In the genomic region with DNA sequence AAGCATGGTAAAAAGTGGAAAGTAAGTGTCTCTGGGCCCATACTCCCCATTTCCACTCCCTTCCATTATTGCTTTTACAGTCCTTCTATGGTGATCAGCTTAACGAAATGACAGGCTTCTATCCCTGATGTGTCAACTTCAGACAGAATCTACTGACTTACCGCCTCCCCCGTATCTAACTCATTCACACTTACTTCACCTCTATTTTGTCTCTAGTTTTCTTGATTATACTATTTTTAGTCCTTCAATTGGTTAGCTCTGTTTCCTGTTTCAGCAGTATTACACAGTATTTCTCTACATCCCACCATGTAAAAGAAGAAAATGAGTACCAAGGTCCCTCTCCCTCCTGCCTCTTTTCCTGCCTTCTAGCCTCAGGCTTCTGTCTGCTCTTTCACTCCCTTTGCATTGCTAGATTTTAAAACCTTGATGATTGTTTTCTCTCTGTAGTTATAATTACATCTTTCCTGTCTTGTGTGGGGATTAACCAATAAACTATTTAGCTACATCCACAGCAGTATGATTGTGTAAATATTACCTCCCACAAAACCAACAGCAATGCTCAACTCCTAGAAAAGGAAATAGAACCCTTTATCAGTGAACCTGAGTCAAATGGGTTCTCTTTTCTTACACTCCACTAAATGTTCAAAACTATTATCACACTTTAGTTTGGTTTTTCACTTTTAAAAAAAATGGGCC, we compare ENCODE assay signal across 10 cellular contexts. TPM values are rescaled to one million over a fixed set of nuclear protein-coding genes. Genes with fewer than 3 reads are reported as not detected.
DNase-seq lines count a peak whose midpoint lies in the region; ATAC-seq, FAIRE-seq and TF ChIP-seq lines count a peak whose summit lies in the region.
"Had no signal": no experiment of that assay in that cellular context is flagged by ENCODE, and none has a peak within 500 bp of the region (broad histone marks: within the 10 kb centered on the region; RNA-seq: fewer than 3 reads in every experiment).

No MANE protein-coding gene starts in this region.

- H3K27ac Mint-ChIP-seq in activated CD4-positive, alpha-beta T cell treated with anti-CD3 and anti-CD28 coated beads for 36 hours = peak overlapping the region; percentile 88

- H3K27me3 Mint-ChIP-seq in activated CD4-positive, alpha-beta T cell treated with anti-CD3 and anti-CD28 coated beads for 36 hours = no peaks in the 10 kb centered on the region

- peak; percentile 90 for ATAC-seq in activated CD4-positive, alpha-beta T cell treated with anti-CD3 and anti-CD28 coated beads for 36 hours

- peaks cover 0 to 11% of the 10 kb centered on the region in 2 donors for H3K4me1 ChIP-seq in breast epithelium
- H3K4me1 ChIP-seq in small intestine (ENCODE audit: control insufficient read depth in 2 of 2, insufficient read depth in 1 of 2, low read depth in 1 of 2, low read length in 1 of 2) = peaks cover 5 to 14% of the 10 kb centered on the region in 2 donors
- H3K4me1 ChIP-seq in suprapubic skin = peaks cover 44% of the 10 kb centered on the region

- H3K36me3 Mint-ChIP-seq in activated CD4-positive, alpha-beta T cell treated with anti-CD3 and anti-CD28 coated beads for 36 hours (ENCODE audit: low read depth) = no peaks in the 10 kb centered on the region

- no peak for DNase-seq in activated CD4-positive, alpha-beta T cell treated with anti-CD3 and anti-CD28 coated beads for 36 hours
- DNase-seq in activated CD4-positive, alpha-beta T cell treated with anti-CD3 and anti-CD28 coated beads for 1 hour = no peak
- DNase-seq in NCI-H146 (lab: John Stamatoyannopoulos, UW) = peak; percentile 8
- no peak for DNase-seq in breast epithelium (ENCODE audit: low spot score in 2 of 2)
- peak; percentile 20 for DNase-seq in small intestine
- no peak for DNase-seq in GM03348 (ENCODE audit: low spot score)
- DNase-seq in UCSD-AML1 (lab: John Stamatoyannopoulos, UW; ENCODE audit: unreplicated experiment) = no peak
- DNase-seq in suprapubic skin (ENCODE audit: low spot score in 2 of 2) = no peak
- DNase-seq: ACHN, NCI-H187 treated with DMSO at 0.1 percent for 48 hours had no signal

- no peak for TF ChIP-seq CTCF in breast epithelium (IDR thresholded peaks at IDR 0.05)
- no peak for TF ChIP-seq CTCF in suprapubic skin (IDR thresholded peaks at IDR 0.05)

- CTCF ChIA-PET in activated CD4-positive, alpha-beta T cell treated with anti-CD3 and anti-CD28 coated beads for 36 hours (lab: Charles Lee) = interaction anchor here (0.5 to 6.1 kb wide), 10 partner anchors 25 to 247 kb away, joined by 3 to 64 read pairs (median 4); a partner anchor contains a TSS

- POLR2A ChIA-PET in activated CD4-positive, alpha-beta T cell treated with anti-CD3 and anti-CD28 coated beads for 36 hours (lab: Charles Lee) = interaction anchor here (1.0 to 1.2 kb wide), 3 partner anchors 9 to 53 kb away, joined by 3 to 6 read pairs (median 4); a partner anchor contains a TSS

- no peak for TF ChIP-seq EP300 in suprapubic skin (IDR thresholded peaks at IDR 0.05)

- intact Hi-C loops in activated CD4-positive, alpha-beta T cell treated with anti-CD3 and anti-CD28 coated beads for 36 hours (cut with DNase I, micrococcal nuclease) = loop anchor here (5.0 kb wide), 3 partner anchors 34 to 234 kb away; no protein-coding TSS in a partner anchor
- intact Hi-C loops in breast epithelium (cut with DNase I; ENCODE audit: low total_unique reads) = loop anchor here (5.0 kb wide), 1 partner anchor 239 kb away; no protein-coding TSS in a partner anchor

- no peak for FAIRE-seq in small intestine (lab: Jason Lieb, UNC)

- H3K27ac ChIP-seq in breast epithelium = peak overlapping the region; percentile 54 to 55
- no peak overlapping the region for H3K27ac ChIP-seq in small intestine (ENCODE audit: low read depth in 1 of 2, low read length in 1 of 2)
- no peak overlapping the region for H3K27ac ChIP-seq in suprapubic skin

- H3K27me3 ChIP-seq in breast epithelium (no peaks in the 10 kb centered on the region), small intestine (ENCODE audit: control insufficient read depth in 2 of 2, insufficient read depth in 2 of 2, low read length in 2 of 2) (no peaks in the 10 kb centered on the region), suprapubic skin (no peaks in the 10 kb centered on the region)

- H3K9me3 Mint-ChIP-seq in activated CD4-positive, alpha-beta T cell treated with anti-CD3 and anti-CD28 coated beads for 36 hours (ENCODE audit: low read depth) = no peaks in the 10 kb centered on the region

- no peak overlapping the region for H3K4me3 ChIP-seq in breast epithelium
- H3K4me3 ChIP-seq in small intestine (ENCODE audit: low read depth in 1 of 2, low read length in 2 of 2) = no peak overlapping the region
- no peak overlapping the region for H3K4me3 ChIP-seq in suprapubic skin

- H3K36me3 ChIP-seq in breast epithelium = no peaks in the 10 kb centered on the region
- no peaks in the 10 kb centered on the region for H3K36me3 ChIP-seq in small intestine (ENCODE audit: control insufficient read depth in 2 of 2, insufficient read depth in 2 of 2, low read length in 2 of 2)
- H3K36me3 ChIP-seq in suprapubic skin = no peaks in the 10 kb centered on the region

- H3K9me3 ChIP-seq in breast epithelium (no peaks in the 10 kb centered on the region), small intestine (ENCODE audit: control insufficient read depth, low read depth) (no peaks in the 10 kb centered on the region), suprapubic skin (no peaks in the 10 kb centered on the region)

- WGBS in small intestine, 3 donors = 67 to 82% (median 76%) methylated on average over 3 of the region's 3 CpGs
- WGBS in suprapubic skin = 61% methylated on average over 3 of the region's 3 CpGs

- TF ChIP-seq POLR2A in breast epithelium (IDR thresholded peaks at IDR 0.05) (no peak), suprapubic skin (IDR thresholded peaks at IDR 0.05) (no peak)

- peak overlapping the region; percentile 17 for H3K4me3 Mint-ChIP-seq in activated CD4-positive, alpha-beta T cell treated with anti-CD3 and anti-CD28 coated beads for 36 hours

- peaks cover 70% of the 10 kb centered on the region for H3K4me1 Mint-ChIP-seq in activated CD4-positive, alpha-beta T cell treated with anti-CD3 and anti-CD28 coated beads for 36 hours

RNA-seq across cellular contexts. Expression of a gene that starts 53.4 kb away (rescaled TPM):
- 10 to 100 TPM; 22.8 to 24.7 TPM for total RNA-seq in activated CD4-positive, alpha-beta T cell treated with anti-CD3 and anti-CD28 coated beads for 36 hours
- total RNA-seq in breast epithelium (10 to 100 TPM; 39.0 to 49.3 (median 47.2) TPM), suprapubic skin (10 to 100 TPM; 16.0 to 29.0 (median 17.7) TPM)
- 10 to 100 TPM in 2 of 3 donors, 1 to 10 TPM in 1; 10.0 to 16.1 (median 15.0) TPM for polyA plus RNA-seq in small intestine

Comparison
In these comparisons a context has a peak if more than half of its experiments do, and no peak if none do; other contexts are left out.
1. DNase-seq: peak in NCI-H146 (single experiment) and small intestine (single experiment); none in activated CD4-positive, alpha-beta T cell treated with anti-CD3 and anti-CD28 coated beads for 36 hours (single experiment), activated CD4-positive, alpha-beta T cell treated with anti-CD3 and anti-CD28 coated beads for 1 hour (single experiment), breast epithelium (0 of 2), GM03348 (single experiment), UCSD-AML1 (single experiment) and suprapubic skin (0 of 2).
2. H3K27ac ChIP-seq: peak in breast epithelium (2 of 2); none in small intestine (0 of 2) and suprapubic skin (single experiment).